In genomic region chr1:150841626-150842025, GRCh38 we compare ENCODE assay signal across 28 cellular contexts. TPM values are rescaled to one million over a fixed set of nuclear protein-coding genes. Genes with fewer than 3 reads are reported as not detected.
DNase-seq lines count a peak whose midpoint lies in the region; ATAC-seq and TF ChIP-seq lines count a peak whose summit lies in the region.
"Had no signal": no experiment of that assay in that cellular context is flagged by ENCODE, and none has a peak within 500 bp of the region (broad histone marks: within the 10 kb centered on the region; RNA-seq: fewer than 3 reads in every experiment).

No MANE protein-coding gene starts in this region.

- DNase-seq in activated T-cell treated with anti-CD3 and anti-CD28 coated beads, Interleukin-2, amount 50 U/mL, for 24 hours: no peak
- DNase-seq in activated T-cell treated with anti-CD3 and anti-CD28 coated beads for 4 hours (no peak), GM20000 (ENCODE audit: low spot score) (peak; percentile 28), MG63 (no peak), cerebellar nuclear complex (lab: John Stamatoyannopoulos, UW) (no peak)
- no peak for DNase-seq in activated T-helper 2 cell treated with anti-CD3 and anti-CD28 coated beads, Interferon-gamma antibody, Interleukin-2, Interleukin-4, amounts not matched to agents 10 μg/mL and 5 μg/mL and 100 μg/mL, durations not matched to agents 14 hours and 24 hours and 36 hours (ENCODE audit: low spot score)
- no peak for DNase-seq in stimulated activated naive CD8-positive, alpha-beta T cell treated with anti-CD3 and anti-CD28 coated beads, Interleukin-15, Interleukin-2, amounts not matched to agents 100 U/mL and 50 U/mL, for 24 hours
- DNase-seq: ACHN; activated CD4-positive, alpha-beta T cell treated with anti-CD3 and anti-CD28 coated beads, Interleukin-2, amount 50 U/mL, for 48 hours; activated effector memory CD4-positive, alpha-beta T cell treated with anti-CD3 and anti-CD28 coated beads, Interleukin-2, amount 50 U/mL, for 16 hours; DMS79 treated with DMSO at 0.1 percent for 48 hours; HFFc6; NCI-H1092; NCI-H2107; NCI-H510A treated with DMSO at 0.1 percent for 48 hours; RPMI8226; stimulated activated CD4-positive, alpha-beta T cell treated with anti-CD3 and anti-CD28 coated beads, Interleukin-2, amount 100 ng/mL, for 48 hours; substantia nigra had no signal

- no peaks in the 10 kb centered on the region for H3K27me3 Mint-ChIP-seq in activated T-cell treated with anti-CD3 and anti-CD28 coated beads, Interleukin-2, amount 50 U/mL, for 24 hours
- H3K27me3 Mint-ChIP-seq in activated T-helper 2 cell treated with anti-CD3 and anti-CD28 coated beads, Interferon-gamma antibody, Interleukin-2, Interleukin-4, amounts not matched to agents 10 μg/mL and 5 μg/mL and 100 μg/mL, durations not matched to agents 14 hours and 24 hours and 36 hours (ENCODE audit: low read depth): no peaks in the 10 kb centered on the region

- intact Hi-C loops in activated T-helper 2 cell treated with anti-CD3 and anti-CD28 coated beads, Interferon-gamma antibody, Interleukin-2, Interleukin-4, amounts not matched to agents 10 μg/mL and 5 μg/mL and 100 μg/mL, durations not matched to agents 14 hours and 24 hours and 36 hours (cut with micrococcal nuclease): loop anchor here (1.0 to 5.0 kb wide), 4 partner anchors 36 to 85 kb away; partner anchors contain the start of genes ARNT and SETDB1

- peaks cover 47% of the 10 kb centered on the region for H3K36me3 ChIP-seq in MG63

- H3K9me3 ChIP-seq in MG63: no peaks in the 10 kb centered on the region

- H3K4me3 ChIP-seq in MG63: no peak overlapping the region
- H3K4me3 ChIP-seq: skin epidermis had no signal

- peak overlapping the region; percentile 26 for H3K4me3 Mint-ChIP-seq in activated T-cell treated with anti-CD3 and anti-CD28 coated beads, Interleukin-2, amount 50 U/mL, for 24 hours
- no peak overlapping the region for H3K4me3 Mint-ChIP-seq in activated T-helper 2 cell treated with anti-CD3 and anti-CD28 coated beads, Interferon-gamma antibody, Interleukin-2, Interleukin-4, amounts not matched to agents 10 μg/mL and 5 μg/mL and 100 μg/mL, durations not matched to agents 14 hours and 24 hours and 36 hours (ENCODE audit: low read depth)
- H3K4me3 Mint-ChIP-seq: HFFc6, mesothelial cell of epicardium, neural crest cell had no signal

- peak; percentile 86 for ATAC-seq in stimulated activated naive CD8-positive, alpha-beta T cell treated with anti-CD3 and anti-CD28 coated beads, Interleukin-15, Interleukin-2, amounts not matched to agents 100 U/mL and 50 U/mL, for 24 hours
- ATAC-seq in HG03469 (IDR thresholded peaks at IDR 0.05; ENCODE audit: unreplicated experiment): no peak
- ATAC-seq: left lobe of liver had no signal

- peaks cover 36% of the 10 kb centered on the region for H3K4me1 Mint-ChIP-seq in activated T-cell treated with anti-CD3 and anti-CD28 coated beads, Interleukin-2, amount 50 U/mL, for 24 hours (ENCODE audit: low read depth)
- peaks cover 33% of the 10 kb centered on the region for H3K4me1 Mint-ChIP-seq in activated T-helper 2 cell treated with anti-CD3 and anti-CD28 coated beads, Interferon-gamma antibody, Interleukin-2, Interleukin-4, amounts not matched to agents 10 μg/mL and 5 μg/mL and 100 μg/mL, durations not matched to agents 14 hours and 24 hours and 36 hours (ENCODE audit: low read depth)
- H3K4me1 Mint-ChIP-seq: neural crest cell had no signal

- H3K9me3 Mint-ChIP-seq in activated T-cell treated with anti-CD3 and anti-CD28 coated beads, Interleukin-2, amount 50 U/mL, for 24 hours: no peaks in the 10 kb centered on the region
- no peaks in the 10 kb centered on the region for H3K9me3 Mint-ChIP-seq in activated T-helper 2 cell treated with anti-CD3 and anti-CD28 coated beads, Interferon-gamma antibody, Interleukin-2, Interleukin-4, amounts not matched to agents 10 μg/mL and 5 μg/mL and 100 μg/mL, durations not matched to agents 14 hours and 24 hours and 36 hours
- H3K9me3 Mint-ChIP-seq: HFFc6, mesothelial cell of epicardium, neural crest cell had no signal

- no peak for TF ChIP-seq CTCF in GM20000 (IDR thresholded peaks at IDR 0.05; ENCODE audit: extremely low read depth, missing control alignments)

- no peaks in the 10 kb centered on the region for H3K27me3 ChIP-seq in MG63

- H3K27ac Mint-ChIP-seq in activated T-cell treated with anti-CD3 and anti-CD28 coated beads, Interleukin-2, amount 50 U/mL, for 24 hours: peak overlapping the region; percentile 80
- peak overlapping the region; percentile 72 for H3K27ac Mint-ChIP-seq in activated T-helper 2 cell treated with anti-CD3 and anti-CD28 coated beads, Interferon-gamma antibody, Interleukin-2, Interleukin-4, amounts not matched to agents 10 μg/mL and 5 μg/mL and 100 μg/mL, durations not matched to agents 14 hours and 24 hours and 36 hours
- H3K27ac Mint-ChIP-seq: HFFc6 had no signal

- peaks cover 60% of the 10 kb centered on the region for H3K36me3 Mint-ChIP-seq in activated T-cell treated with anti-CD3 and anti-CD28 coated beads, Interleukin-2, amount 50 U/mL, for 24 hours (ENCODE audit: low read depth)
- peaks cover 67% of the 10 kb centered on the region for H3K36me3 Mint-ChIP-seq in activated T-helper 2 cell treated with anti-CD3 and anti-CD28 coated beads, Interferon-gamma antibody, Interleukin-2, Interleukin-4, amounts not matched to agents 10 μg/mL and 5 μg/mL and 100 μg/mL, durations not matched to agents 14 hours and 24 hours and 36 hours (ENCODE audit: low read depth)

RNA-seq across cellular contexts. Expression of gene CTSK, which starts 33.6 kb away (rescaled TPM):
- 2.8 and 3.6 TPM in 2 replicates for total RNA-seq in activated T-helper 2 cell treated with anti-CD3 and anti-CD28 coated beads, Interferon-gamma antibody, Interleukin-2, Interleukin-4, amounts not matched to agents 10 μg/mL and 5 μg/mL and 100 μg/mL, durations not matched to agents 14 hours and 24 hours and 36 hours
- 0.92 and 2.3 TPM in 2 replicates for total RNA-seq in MG63 (2014; rRNA removed; shearing (Covaris generic); ENCODE audit: low replicate concordance)

RNA-seq across cellular contexts. Expression of gene ARNT, which starts 34.8 kb away (rescaled TPM):
- total RNA-seq in activated T-helper 2 cell treated with anti-CD3 and anti-CD28 coated beads, Interferon-gamma antibody, Interleukin-2, Interleukin-4, amounts not matched to agents 10 μg/mL and 5 μg/mL and 100 μg/mL, durations not matched to agents 14 hours and 24 hours and 36 hours: 38.5 and 40.4 TPM in 2 replicates
- 7.3 and 13.7 TPM in 2 replicates for total RNA-seq in MG63 (2014; rRNA removed; shearing (Covaris generic); ENCODE audit: low replicate concordance)

RNA-seq across cellular contexts. Expression of gene CTXND2, which starts 45.3 kb away (rescaled TPM):
- not detected in 2 replicates for total RNA-seq in activated T-helper 2 cell treated with anti-CD3 and anti-CD28 coated beads, Interferon-gamma antibody, Interleukin-2, Interleukin-4, amounts not matched to agents 10 μg/mL and 5 μg/mL and 100 μg/mL, durations not matched to agents 14 hours and 24 hours and 36 hours
- total RNA-seq in MG63 (2014; rRNA removed; shearing (Covaris generic); ENCODE audit: low replicate concordance): not detected in 2 replicates
- total RNA-seq: astrocyte, chondrocyte, fibroblast of lung, HFFc6, HT-29, left lobe of liver, mesothelial cell of epicardium, neural crest cell, pulmonary artery endothelial cell had no signal
